Comparison of ENCODE assay signal across 8 cellular contexts in genomic region chr4:145097821-145098674, GRCh38.
DNase-seq lines count a peak whose midpoint lies in the region; ATAC-seq and FAIRE-seq lines count a peak whose summit lies in the region.

ABCE1 (plus strand) TSS chr4:145098311; CDS start chr4:145104413, 6,102 bp downstream.
A gene with protein sequence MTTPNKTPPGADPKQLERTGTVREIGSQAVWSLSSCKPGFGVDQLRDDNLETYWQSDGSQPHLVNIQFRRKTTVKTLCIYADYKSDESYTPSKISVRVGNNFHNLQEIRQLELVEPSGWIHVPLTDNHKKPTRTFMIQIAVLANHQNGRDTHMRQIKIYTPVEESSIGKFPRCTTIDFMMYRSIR (minus strand): TSS chr4:145098196. CDS start chr4:145096099, 2,097 bp downstream.

- H3K27me3 Mint-ChIP-seq in effector memory CD8-positive, alpha-beta T cell, result no peaks in the 10 kb centered on the region
- no peaks in the 10 kb centered on the region for H3K27me3 Mint-ChIP-seq in memory B cell

- peaks cover 28% of the 10 kb centered on the region for H3K36me3 Mint-ChIP-seq in effector memory CD8-positive, alpha-beta T cell (ENCODE audit: insufficient read depth)
- H3K36me3 Mint-ChIP-seq in memory B cell, result peaks cover 23% of the 10 kb centered on the region

- H3K27ac Mint-ChIP-seq in effector memory CD8-positive, alpha-beta T cell, result peak within 1 kb of the TSS; percentile 93 to 96
- peak within 1 kb of the TSS; percentile 95 for H3K27ac Mint-ChIP-seq in memory B cell

- H3K9me3 Mint-ChIP-seq in effector memory CD8-positive, alpha-beta T cell, result no peaks in the 10 kb centered on the region
- peaks cover 6% of the 10 kb centered on the region for H3K9me3 Mint-ChIP-seq in memory B cell

- DNase-seq in COLO829 (ENCODE audit: low spot score) (peak; percentile 99), HTR-8/SVneo (ENCODE audit: insufficient read length, low spot score) (peak; percentile 90), NOMO-1 treated with DMSO at 0.1 percent for 48 hours (lab: John Stamatoyannopoulos, UW; ENCODE audit: unreplicated experiment) (peak; percentile 95), memory B cell (ENCODE audit: low spot score in 2 of 2) (peak; percentile 90)
- DNase-seq in activated CD8-positive, alpha-beta memory T cell treated with anti-CD3 and anti-CD28 coated beads for 4 hours (ENCODE audit: low read depth in 2 of 2), result peak; percentile 94 to 97
- peak; percentile 94 to 96 (median 95) for DNase-seq in effector memory CD8-positive, alpha-beta T cell
- peak; percentile 95 for DNase-seq in stimulated activated CD8-positive, alpha-beta memory T cell treated with anti-CD3 and anti-CD28 coated beads, Interleukin-12 subunit alpha, Interleukin-12 subunit beta, amount 100 ng/mL, for 24 hours (ENCODE audit: extremely low read depth)

- peaks cover 17 to 39% of the 10 kb centered on the region in 2 donors for H3K4me1 Mint-ChIP-seq in effector memory CD8-positive, alpha-beta T cell (ENCODE audit: low read depth in 2 of 2)
- H3K4me1 Mint-ChIP-seq in memory B cell, result peaks cover 19% of the 10 kb centered on the region

- ATAC-seq in GM21367 (IDR thresholded peaks at IDR 0.05; ENCODE audit: unreplicated experiment) (peak; percentile 79), memory B cell (ENCODE audit: low read depth) (peak; percentile 91)
- ATAC-seq in effector memory CD8-positive, alpha-beta T cell (replicated peaks), result peak; percentile 89

- peak within 1 kb of the TSS; percentile 88 to 91 for H3K4me3 Mint-ChIP-seq in effector memory CD8-positive, alpha-beta T cell
- H3K4me3 Mint-ChIP-seq in memory B cell, result peak within 1 kb of the TSS; percentile 94

- peak; percentile 96 for FAIRE-seq in HTR-8/SVneo (lab: Jason Lieb, UNC)

Comparison
In these comparisons a context has a peak if more than half of its experiments do, and no peak if none do; other contexts are left out.
1. Peak in every context shown above with its lines: DNase-seq and ATAC-seq.